In the genomic region with DNA sequence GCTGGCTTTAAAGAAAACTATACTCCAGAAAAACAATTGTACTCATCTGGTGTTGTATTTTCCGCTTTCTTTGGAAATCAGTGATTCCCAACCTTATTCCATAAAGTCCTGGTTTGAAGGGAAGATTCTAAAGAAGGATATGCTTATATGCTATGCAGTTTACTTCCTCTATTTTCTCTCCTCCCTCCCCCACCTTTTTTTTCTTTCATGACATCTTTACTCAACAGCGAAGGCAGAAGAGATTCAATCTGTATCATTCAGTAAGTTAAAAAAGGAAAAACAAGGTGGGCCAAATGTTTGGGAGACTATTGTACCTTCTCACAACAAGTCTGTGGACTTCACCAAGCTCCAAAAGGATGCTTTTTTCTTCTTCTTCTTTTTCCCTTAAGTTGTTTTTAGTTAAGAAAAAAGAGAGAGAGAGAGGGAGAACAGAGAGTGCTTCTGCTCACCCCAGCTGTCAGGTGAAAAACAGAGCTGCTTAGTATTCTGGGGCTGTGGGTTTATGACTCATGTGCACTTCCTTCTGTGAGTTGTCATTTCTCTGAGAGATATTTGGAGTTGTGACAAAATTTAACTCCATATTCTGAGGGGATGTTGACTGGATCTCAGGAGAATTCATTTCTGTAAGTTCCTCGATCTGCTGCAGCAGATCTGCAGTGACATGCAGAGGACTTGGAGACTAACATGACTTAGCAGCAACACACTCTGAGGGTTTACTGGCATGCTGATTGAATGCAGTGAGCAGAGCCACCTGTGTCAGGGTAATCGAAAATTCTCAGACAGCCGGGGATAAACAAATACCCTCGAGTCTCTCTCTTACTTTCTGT, we compare ENCODE assay signal across 8 cellular contexts.
DNase-seq lines count a peak whose midpoint lies in the region; ATAC-seq and TF ChIP-seq lines count a peak whose summit lies in the region.

No MANE protein-coding gene starts in this region.

- H3K27me3 Mint-ChIP-seq in CD4-positive, alpha-beta T cell: no peaks in the 10 kb centered on the region

- H3K4me1 ChIP-seq in breast epithelium (no peaks in the 10 kb centered on the region), thymus (ENCODE audit: control insufficient read depth, insufficient read depth, low read length) (peaks cover 10% of the 10 kb centered on the region)

- H3K27ac Mint-ChIP-seq in CD4-positive, alpha-beta T cell: peak overlapping the region; percentile 80

- intact Hi-C loops in CD4-positive, alpha-beta T cell (cut with DNase I, micrococcal nuclease): loop anchor here in 1 of 2 experiments (1.0 to 5.0 kb wide), 3 partner anchors 39 to 605 kb away; no protein-coding TSS in a partner anchor
- intact Hi-C loops in breast epithelium (cut with DNase I; ENCODE audit: low total_unique reads): no loop called here

- CTCF ChIA-PET in CD4-positive, alpha-beta T cell (lab: Charles Lee): interaction anchor here (1.0 to 1.7 kb wide), 4 partner anchors 9 to 598 kb away, joined by 3 to 7 read pairs (median 4); no protein-coding TSS in a partner anchor

- no peaks in the 10 kb centered on the region for H3K27me3 ChIP-seq in CD4-positive, alpha-beta T cell (ENCODE audit: control insufficient read depth, insufficient read depth, low read length)
- no peaks in the 10 kb centered on the region for H3K27me3 ChIP-seq in breast epithelium
- no peaks in the 10 kb centered on the region for H3K27me3 ChIP-seq in thymus (ENCODE audit: control insufficient read depth, insufficient read depth)

- no peaks in the 10 kb centered on the region for H3K9me3 ChIP-seq in CD4-positive, alpha-beta T cell (ENCODE audit: control insufficient read depth, low read length)
- no peaks in the 10 kb centered on the region for H3K9me3 ChIP-seq in breast epithelium
- no peaks in the 10 kb centered on the region for H3K9me3 ChIP-seq in thymus (ENCODE audit: control insufficient read depth)

- DNase-seq in CD4-positive, alpha-beta T cell: peak; percentile 10 to 42 (median 31)
- DNase-seq in T-helper 2 cell: peak in 4 of 5 experiments; percentile 8 to 93 (median 31)
- no peak for DNase-seq in breast epithelium (ENCODE audit: low spot score in 2 of 2)
- peak; percentile 23 for DNase-seq in mucosa of gallbladder (ENCODE audit: low spot score)
- no peak for DNase-seq in HuH-7 (ENCODE audit: low spot score)

- TF ChIP-seq POLR2A in breast epithelium (IDR thresholded peaks at IDR 0.05): no peak

- TF ChIP-seq CTCF in CD4-positive, alpha-beta T cell (IDR thresholded peaks at IDR 0.05): no peak
- TF ChIP-seq CTCF in breast epithelium (IDR thresholded peaks at IDR 0.05): no peak

- no peaks in the 10 kb centered on the region for H3K9me3 Mint-ChIP-seq in CD4-positive, alpha-beta T cell

- H3K4me3 Mint-ChIP-seq in CD4-positive, alpha-beta T cell: peak overlapping the region; percentile 20

- H3K36me3 Mint-ChIP-seq in CD4-positive, alpha-beta T cell (ENCODE audit: low read depth): no peaks in the 10 kb centered on the region

- H3K4me1 Mint-ChIP-seq in CD4-positive, alpha-beta T cell (ENCODE audit: low read depth): peaks cover 40% of the 10 kb centered on the region

- peak; percentile 84 for ATAC-seq in CD4-positive, alpha-beta T cell (ENCODE audit: poor library complexity)
- ATAC-seq in GM19468 (IDR thresholded peaks at IDR 0.05; ENCODE audit: extremely low read depth, unreplicated experiment) (peak; percentile 42), HG03565 (IDR thresholded peaks at IDR 0.05; ENCODE audit: unreplicated experiment) (peak; percentile 72)

- 20% methylated on average over 6 of the region's 6 CpGs for WGBS in thymus

- H3K4me3 ChIP-seq in breast epithelium (no peak overlapping the region), thymus (ENCODE audit: low read length) (peak overlapping the region; percentile 41)

- H3K36me3 ChIP-seq in breast epithelium (no peaks in the 10 kb centered on the region), thymus (ENCODE audit: control insufficient read depth, insufficient read depth) (no peaks in the 10 kb centered on the region)

- peak overlapping the region; percentile 66 for H3K27ac ChIP-seq in CD4-positive, alpha-beta T cell (ENCODE audit: low read depth, low read length)
- H3K27ac ChIP-seq in breast epithelium: peak overlapping the region; percentile 53 to 69
- H3K27ac ChIP-seq in thymus (ENCODE audit: low read depth): peak overlapping the region; percentile 94

- POLR2A ChIA-PET in CD4-positive, alpha-beta T cell (lab: Charles Lee): interaction anchor here (0.6 to 3.4 kb wide), 19 partner anchors 8 to 691 kb away, joined by 3 to 23 read pairs (median 6); partner anchors contain the start of genes CCNL1, SSR3 and TIPARP

Comparison
In these comparisons a context has a peak if more than half of its experiments do, and no peak if none do; other contexts are left out.
1. DNase-seq: peak in CD4-positive, alpha-beta T cell (10 of 10), T-helper 2 cell (4 of 5) and mucosa of gallbladder (single experiment); none in breast epithelium (0 of 2) and HuH-7 (single experiment).
2. Peak in every context shown above with its lines, with median percentiles within 50 percentile points of each other: ATAC-seq and H3K27ac ChIP-seq.